Comparison of ENCODE assay signal across 8 cellular contexts in genomic region chr10:92238586-92239098, GRCh38. TPM values are rescaled to one million over a fixed set of nuclear protein-coding genes. Genes with fewer than 3 reads are reported as not detected.
A peak's percentile ranks its signal among the peaks of the same experiment; 100 is the strongest.
DNase-seq lines count a peak whose midpoint lies in the region; TF ChIP-seq lines count a peak whose summit lies in the region.

No MANE protein-coding gene starts in this region.

- TF ChIP-seq CTCF in astrocyte of the cerebellum (IDR thresholded peaks at IDR 0.05; ENCODE audit: low read depth, low read length, missing control alignments) (no peak), GM10248 (IDR thresholded peaks at IDR 0.05; ENCODE audit: control extremely low read depth, extremely low read depth, low read depth, missing control alignments) (no peak)

- peaks cover 11% of the 10 kb centered on the region; the same call in 1 of the 2 replicates for H3K4me1 ChIP-seq in iPS-20b (ENCODE audit: insufficient read depth, low read length)
- peaks cover 23 to 36% (median 27%) of the 10 kb centered on the region in 3 donors for H3K4me1 ChIP-seq in skeletal muscle tissue (ENCODE audit: control insufficient read depth in 3 of 3, insufficient read depth in 3 of 3, low read length in 3 of 3)

- peaks cover 52% of the 10 kb centered on the region for H3K27me3 ChIP-seq in iPS-20b (ENCODE audit: insufficient read depth, low read length)
- no peaks in the 10 kb centered on the region for H3K27me3 ChIP-seq in skeletal muscle tissue (ENCODE audit: control insufficient read depth in 3 of 3, insufficient read depth in 3 of 3, low read length in 3 of 3)

- H3K9me3 ChIP-seq in iPS-20b (ENCODE audit: insufficient read depth, low read depth, low read length) (no peaks in the 10 kb centered on the region), skeletal muscle tissue (ENCODE audit: control insufficient read depth in 3 of 3, low read length in 3 of 3) (no peaks in the 10 kb centered on the region)

- H3K9ac ChIP-seq in iPS-20b (ENCODE audit: low read depth, low read length) (no peak overlapping the region), skeletal muscle tissue (ENCODE audit: low read depth in 1 of 3, low read length in 3 of 3) (peak overlapping the region; percentile 78 to 88 (median 86))

- CTCF ChIA-PET in GM10248 (lab: Yijun Ruan, JAX), result interaction anchor here (1.0 to 1.1 kb wide), 2 partner anchors 19 to 48 kb away, joined by 3 read pairs; no protein-coding TSS in a partner anchor

- POLR2A ChIA-PET in GM10248 (lab: Yijun Ruan, JAX), result no interaction called here

- no peaks in the 10 kb centered on the region for H3K36me3 ChIP-seq in iPS-20b (ENCODE audit: insufficient read depth, low read depth, low read length)
- peaks cover 0 to 5% (median 0%) of the 10 kb centered on the region in 3 donors for H3K36me3 ChIP-seq in skeletal muscle tissue (ENCODE audit: control insufficient read depth in 3 of 3, insufficient read depth in 3 of 3, low read length in 3 of 3)

- H3K27ac ChIP-seq in iPS-20b (ENCODE audit: low read length) (no peak overlapping the region), skeletal muscle tissue (ENCODE audit: low read depth, low read length) (peak overlapping the region; percentile 92)

- DNase-seq in AG08395 (ENCODE audit: low spot score) (peak; percentile 55), HT-29 (ENCODE audit: low spot score) (peak; percentile 3), astrocyte of the cerebellum (ENCODE audit: low read depth) (no peak), DMS53 (lab: John Stamatoyannopoulos, UW) (no peak), GM19240 (ENCODE audit: insufficient read length, low spot score) (no peak), GM10248 (ENCODE audit: extremely low spot score) (no peak)

- in situ Hi-C loops in astrocyte of the cerebellum (cut with HindIII; ENCODE audit: low sequenced_read_pairs), result no loop called here

- H3K4me3 ChIP-seq in astrocyte of the cerebellum (ENCODE audit: low read depth, low read length) (peak overlapping the region; percentile 54), iPS-20b (ENCODE audit: low read length) (peak overlapping the region; percentile 81), skeletal muscle tissue (ENCODE audit: low read length in 3 of 3) (peak overlapping the region; percentile 74 to 82 (median 79))

RNA-seq across cellular contexts. Expression of gene CPEB3, which starts 52.2 kb away (rescaled TPM):
- 0.65 and 0.74 TPM in 2 replicates for total RNA-seq in HT-29 (2014; rRNA removed; shearing (Covaris generic))
- total RNA-seq in skeletal muscle tissue, result 3.1 TPM

RNA-seq across cellular contexts. Expression of gene MARCHF5, which starts 52.3 kb away (rescaled TPM):
- 1.9 and 2.7 TPM in 2 replicates for total RNA-seq in HT-29 (2014; rRNA removed; shearing (Covaris generic))
- total RNA-seq in skeletal muscle tissue, result 10.4 TPM

Comparison
In these comparisons a context has a peak if more than half of its experiments do, and no peak if none do; other contexts are left out.
1. DNase-seq: peak in AG08395 (single experiment) and HT-29 (single experiment); none in astrocyte of the cerebellum (single experiment), DMS53 (single experiment), GM19240 (single experiment) and GM10248 (single experiment).
2. Peak in every context shown above with its lines, with median percentiles within 50 percentile points of each other: H3K4me3 ChIP-seq.